15 cellular contexts compared by ENCODE assay signal in genomic region chr22:45478108-45478771, GRCh38. TPM values are rescaled to one million over a fixed set of nuclear protein-coding genes. Genes with fewer than 3 reads are reported as not detected.
DNase-seq lines count a peak whose midpoint lies in the region; ATAC-seq and TF ChIP-seq lines count a peak whose summit lies in the region.
"Had no signal": no experiment of that assay in that cellular context is flagged by ENCODE, and none has a peak within 500 bp of the region (broad histone marks: within the 10 kb centered on the region; RNA-seq: fewer than 3 reads in every experiment).

No MANE protein-coding gene starts in this region.

- H4K20me1 ChIP-seq in SK-N-SH (ENCODE audit: insufficient read depth): no peaks in the 10 kb centered on the region
- no peaks in the 10 kb centered on the region for H4K20me1 ChIP-seq in H9 (ENCODE audit: control insufficient read depth, insufficient read depth, insufficient read length)

- no peak overlapping the region for H2BK5ac ChIP-seq in H9 (ENCODE audit: insufficient read length, low read length)

- H3K27me3 Mint-ChIP-seq in H9 (ENCODE audit: low read depth): peaks cover 9% of the 10 kb centered on the region
- H3K27me3 Mint-ChIP-seq in activated CD4-positive, alpha-beta T cell treated with anti-CD3 and anti-CD28 coated beads, Interleukin-2, amount 10 ng/mL, durations not matched to agents 24 days and 14 days: no peaks in the 10 kb centered on the region

- H3K9me2 ChIP-seq in SK-N-SH: no peaks in the 10 kb centered on the region

- H3K4me1 Mint-ChIP-seq in H9: peaks cover 8 to 10% of the 10 kb centered on the region in 2 experiments
- H3K4me1 Mint-ChIP-seq in activated CD4-positive, alpha-beta T cell treated with anti-CD3 and anti-CD28 coated beads, Interleukin-2, amount 10 ng/mL, durations not matched to agents 24 days and 14 days: no peaks in the 10 kb centered on the region

- H3K36me3 Mint-ChIP-seq in H9 (ENCODE audit: insufficient read depth in 1 of 3, low read depth in 3 of 3): 0 out of 7 replicates have a peak, but pooled peaks cover 0 to 2% (median 0%) of the 10 kb centered on the region in 3 experiments
- no peaks in the 10 kb centered on the region for H3K36me3 Mint-ChIP-seq in activated CD4-positive, alpha-beta T cell treated with anti-CD3 and anti-CD28 coated beads, Interleukin-2, amount 10 ng/mL, durations not matched to agents 24 days and 14 days (ENCODE audit: low read depth)
- H3K36me3 Mint-ChIP-seq: activated CD4-positive, alpha-beta memory T cell treated with anti-CD3 and anti-CD28 coated beads for 36 hours had no signal

- H3K56ac ChIP-seq in H9 (ENCODE audit: insufficient read length, low read depth, low read length): no peak overlapping the region

- H2BK12ac ChIP-seq in H9 (ENCODE audit: insufficient read length, low read depth, low read length): no peak overlapping the region

- no peak overlapping the region for H3K4me3 Mint-ChIP-seq in H9
- H3K4me3 Mint-ChIP-seq in activated CD4-positive, alpha-beta T cell treated with anti-CD3 and anti-CD28 coated beads, Interleukin-2, amount 10 ng/mL, durations not matched to agents 24 days and 14 days: no peak overlapping the region
- H3K4me3 Mint-ChIP-seq: activated CD4-positive, alpha-beta memory T cell treated with anti-CD3 and anti-CD28 coated beads for 36 hours; activated naive CD4-positive, alpha-beta T cell treated with anti-CD3 and anti-CD28 coated beads for 36 hours had no signal

- no peak overlapping the region for H4K8ac ChIP-seq in H9 (replicated peaks; ENCODE audit: insufficient read length, low read depth, low read length)

- no peak overlapping the region for H2AK5ac ChIP-seq in H9 (ENCODE audit: insufficient read length, low read length)

- no peak overlapping the region for H3T11ph ChIP-seq in H9 (ENCODE audit: low read length)

- intact Hi-C loops in spleen (cut with DNase I; ENCODE audit: low total_unique reads): no loop called here
- intact Hi-C loops in activated CD4-positive, alpha-beta T cell treated with anti-CD3 and anti-CD28 coated beads, Interleukin-2, amount 10 ng/mL, durations not matched to agents 24 days and 14 days (cut with micrococcal nuclease): no loop called here

- no peak for TF ChIP-seq RAD21 in SK-N-SH (IDR thresholded peaks at IDR 0.05; ENCODE audit: low read length)

- no peak overlapping the region for H4K5ac ChIP-seq in H9 (ENCODE audit: insufficient read length, low read depth, low read length)

- no peaks in the 10 kb centered on the region; the same call in 1 of the 2 replicates for H3K9me3 ChIP-seq in SK-N-SH
- peaks cover 0 to 10% (median 3%) of the 10 kb centered on the region in 8 donors for H3K9me3 ChIP-seq in spleen
- H3K9me3 ChIP-seq in H9 (ENCODE audit: control insufficient read depth, low read depth, low read length): no peaks in the 10 kb centered on the region
- H3K9me3 ChIP-seq: ovary had no signal

- H3K4ac ChIP-seq in H9 (ENCODE audit: low read depth, low read length): no peak overlapping the region

- H3K23me2 ChIP-seq in H9 (ENCODE audit: insufficient read length, low read depth, low read length, poor library complexity, severe bottlenecking): no peaks in the 10 kb centered on the region

- H3K4me2 ChIP-seq in SK-N-SH (no peak overlapping the region), H9 (ENCODE audit: insufficient read depth, insufficient read length, low read length) (no peak overlapping the region)

- no peak overlapping the region for H3K18ac ChIP-seq in H9 (ENCODE audit: insufficient read length, low read depth, low read length)

- no peak overlapping the region for H3K14ac ChIP-seq in H9 (ENCODE audit: insufficient read depth, low read length)

- H3K4me3 ChIP-seq in SK-N-SH (ENCODE audit: low read depth in 2 of 2, low read length in 1 of 2) (no peak overlapping the region), fibroblast of villous mesenchyme (ENCODE audit: low read depth, low read length) (no peak overlapping the region), spleen (no peak overlapping the region)
- H3K4me3 ChIP-seq: ovary had no signal

- H3K79me2 ChIP-seq in SK-N-SH (ENCODE audit: insufficient read depth) (no peaks in the 10 kb centered on the region), H9 (ENCODE audit: insufficient read depth, low read length) (no peaks in the 10 kb centered on the region)

- H2AFZ ChIP-seq in SK-N-SH (ENCODE audit: low read depth) (no peak overlapping the region), H9 (ENCODE audit: low read length) (no peak overlapping the region)

- H2BK15ac ChIP-seq in H9 (ENCODE audit: low read depth, low read length): no peak overlapping the region

- H3K9ac ChIP-seq in SK-N-SH (no peak overlapping the region), H9 (ENCODE audit: extremely low read depth, insufficient read length, low read length) (no peak overlapping the region)

- no peak overlapping the region for H3K23ac ChIP-seq in H9 (ENCODE audit: insufficient read length, low read depth, low read length)

- no peak overlapping the region for H4K91ac ChIP-seq in H9 (ENCODE audit: insufficient read length, low read depth, low read length)

- CTCF ChIA-PET in SK-N-SH (lab: Yijun Ruan, JAX): interaction anchor here (1.1 kb wide), 1 partner anchor 20 kb away, joined by 3 read pairs; no protein-coding TSS in a partner anchor

- no peaks in the 10 kb centered on the region for H3K79me1 ChIP-seq in H9 (ENCODE audit: insufficient read depth, low read depth, low read length, poor library complexity, severe bottlenecking)

- H3F3A ChIP-seq in SK-N-SH (replicated peaks; ENCODE audit: insufficient read depth): no peaks in the 10 kb centered on the region

- TF ChIP-seq EP300 in SK-N-SH (IDR thresholded peaks at IDR 0.05; ENCODE audit: borderline replicate concordance in 1 of 2, low read depth in 1 of 2, low read length in 1 of 2): no peak

- H3K27me3 ChIP-seq in SK-N-SH (ENCODE audit: insufficient read depth) (no peaks in the 10 kb centered on the region), spleen (replicated peaks in 1 of 7) (peaks cover 0 to 24% (median 0%) of the 10 kb centered on the region in 7 donors), H9 (ENCODE audit: insufficient read depth, low read length) (no peaks in the 10 kb centered on the region)
- H3K27me3 ChIP-seq: ovary had no signal

- no peak overlapping the region for H2BK20ac ChIP-seq in H9 (ENCODE audit: low read depth, low read length, poor library complexity, severe bottlenecking)

- H3K27ac ChIP-seq in SK-N-SH (ENCODE audit: low read depth in 2 of 2, low read length in 1 of 2) (0 out of 4 replicates have a peak overlapping the region, but pooled peaks of 1 of the 2 experiments have one; percentile 14), spleen (no peak overlapping the region), H9 (ENCODE audit: insufficient read length, low read depth, low read length) (no peak overlapping the region)
- H3K27ac ChIP-seq: epithelial cell of prostate, ovary had no signal

- H3K4me1 ChIP-seq in SK-N-SH (ENCODE audit: control insufficient read depth in 1 of 2, insufficient read depth in 2 of 2, low read depth in 1 of 2, low read length in 1 of 2) (no peaks in the 10 kb centered on the region; a peak in 1 of 4 replicates), spleen (no peaks in the 10 kb centered on the region), H9 (ENCODE audit: insufficient read depth, low read length) (no peaks in the 10 kb centered on the region)

- 66% methylated on average over 11 of the region's 11 CpGs for WGBS in SK-N-SH (ENCODE audit: low lambda C conversion rate)
- WGBS in spleen, 5 donors: 80 to 90% (median 88%) methylated on average over 11 of the region's 11 CpGs
- no CpG with 5 or more reads among the region's 11 CpGs for WGBS in H9 (ENCODE audit: extremely low coverage, insufficient read length, low lambda C conversion rate)

- H3K9me3 Mint-ChIP-seq in H9: peaks cover 4 to 5% of the 10 kb centered on the region in 2 experiments; a peak in 4 of 5 replicates
- H3K9me3 Mint-ChIP-seq in activated CD4-positive, alpha-beta T cell treated with anti-CD3 and anti-CD28 coated beads, Interleukin-2, amount 10 ng/mL, durations not matched to agents 24 days and 14 days: no peaks in the 10 kb centered on the region
- H3K9me3 Mint-ChIP-seq: activated naive CD4-positive, alpha-beta T cell treated with anti-CD3 and anti-CD28 coated beads for 36 hours had no signal

- H3K36me3 ChIP-seq in SK-N-SH (replicated peaks in 1 of 2; ENCODE audit: control insufficient read depth in 1 of 2, insufficient read depth in 2 of 2, low read length in 1 of 2) (no peaks in the 10 kb centered on the region), spleen (no peaks in the 10 kb centered on the region)
- H3K36me3 ChIP-seq: ovary had no signal

- TF ChIP-seq POLR2A in spleen (IDR thresholded peaks at IDR 0.05): no peak

- ATAC-seq in HG03108 (IDR thresholded peaks at IDR 0.05; ENCODE audit: unreplicated experiment) (no peak), HG03521 (IDR thresholded peaks at IDR 0.05; ENCODE audit: unreplicated experiment) (no peak)
- ATAC-seq: left colon had no signal

- POLR2A ChIA-PET in SK-N-SH (lab: Yijun Ruan, JAX): no interaction called here

- no peak overlapping the region for H2BK120ac ChIP-seq in H9 (ENCODE audit: low read depth, low read length, poor library complexity, severe bottlenecking)

- TF ChIP-seq CTCF in SK-N-SH (IDR thresholded peaks at IDR 0.05) (no peak), fibroblast of villous mesenchyme (IDR thresholded peaks at IDR 0.05; ENCODE audit: insufficient read depth, low read depth, low read length) (no peak), spleen (IDR thresholded peaks at IDR 0.05 in 8 of 11, conservative IDR thresholded peaks at IDR 0.05 in 3 of 11) (no peak), H9 (conservative IDR thresholded peaks at IDR 0.05) (no peak)

- DNase-seq in GM04504 (ENCODE audit: low read depth): peak; percentile 55
- no peak for DNase-seq in SK-N-SH
- peak; percentile 97 for DNase-seq in fibroblast of villous mesenchyme (ENCODE audit: low read depth)
- peak; percentile 12 for DNase-seq in spleen
- DNase-seq in H9: no peak
- no peak for DNase-seq in activated CD4-positive, alpha-beta T cell treated with anti-CD3 and anti-CD28 coated beads, Interleukin-2, amount 10 ng/mL, durations not matched to agents 24 days and 14 days
- DNase-seq: activated CD4-positive, alpha-beta memory T cell treated with anti-CD3 and anti-CD28 coated beads for 36 hours; activated naive CD4-positive, alpha-beta T cell treated with anti-CD3 and anti-CD28 coated beads for 36 hours; left colon; NCI-H1417 treated with DMSO at 0.1 percent for 48 hours had no signal

- no peak overlapping the region for H3K27ac Mint-ChIP-seq in H9
- no peak overlapping the region for H3K27ac Mint-ChIP-seq in activated CD4-positive, alpha-beta T cell treated with anti-CD3 and anti-CD28 coated beads, Interleukin-2, amount 10 ng/mL, durations not matched to agents 24 days and 14 days
- H3K27ac Mint-ChIP-seq: activated CD4-positive, alpha-beta memory T cell treated with anti-CD3 and anti-CD28 coated beads for 36 hours; activated naive CD4-positive, alpha-beta T cell treated with anti-CD3 and anti-CD28 coated beads for 36 hours had no signal

RNA-seq across cellular contexts. Expression of gene FBLN1, which starts 24.4 kb away (rescaled TPM):
- 94.8 and 147 TPM in 2 replicates for polyA plus RNA-seq in SK-N-SH (2012; rRNA removed)
- 68.7 and 110 TPM in 2 replicates for polyA plus RNA-seq in SK-N-SH (2012; cell fraction: cytosol; rRNA removed)
- 83.2 and 89.7 TPM in 2 replicates for polyA plus RNA-seq in SK-N-SH (2012; cell fraction: nucleus; rRNA removed)
- 102 and 256 TPM in 2 replicates for total RNA-seq in fibroblast of villous mesenchyme
- total RNA-seq in spleen: 10 to 100 TPM in 5 of 7 donors, 1 to 10 TPM in 2; 5.2 to 20.3 (median 13.5) TPM
- 10 to 100 TPM in 1 of 3 donors, 1 to 10 TPM in 2; 1.9 to 10.4 (median 6.1) TPM for polyA plus RNA-seq in spleen
- 137 and 140 TPM in 2 replicates for total RNA-seq in H9 (2021)
- not detected in 2 replicates for total RNA-seq in activated CD4-positive, alpha-beta T cell treated with anti-CD3 and anti-CD28 coated beads, Interleukin-2, amount 10 ng/mL, durations not matched to agents 24 days and 14 days
- total RNA-seq: activated CD4-positive, alpha-beta memory T cell treated with anti-CD3 and anti-CD28 coated beads for 36 hours; activated naive CD4-positive, alpha-beta T cell treated with anti-CD3 and anti-CD28 coated beads for 36 hours; T-helper 1 cell treated with Interleukin-12 subunit alpha and Interleukin-12 subunit beta and Interleukin-4 antibody, amounts not matched to agents 30 ng/mL and 1 ng/mL, for 36 hours had no signal

Comparison
In these comparisons a context has a peak if more than half of its experiments do, and no peak if none do; other contexts are left out.
1. DNase-seq: peak in GM04504 (single experiment), fibroblast of villous mesenchyme (single experiment) and spleen (single experiment); none in SK-N-SH (single experiment), H9 (single experiment) and activated CD4-positive, alpha-beta T cell treated with anti-CD3 and anti-CD28 coated beads, Interleukin-2, amount 10 ng/mL, durations not matched to agents 24 days and 14 days (single experiment).